Comparison of ENCODE assay signal across 19 cellular contexts in the genomic region with DNA sequence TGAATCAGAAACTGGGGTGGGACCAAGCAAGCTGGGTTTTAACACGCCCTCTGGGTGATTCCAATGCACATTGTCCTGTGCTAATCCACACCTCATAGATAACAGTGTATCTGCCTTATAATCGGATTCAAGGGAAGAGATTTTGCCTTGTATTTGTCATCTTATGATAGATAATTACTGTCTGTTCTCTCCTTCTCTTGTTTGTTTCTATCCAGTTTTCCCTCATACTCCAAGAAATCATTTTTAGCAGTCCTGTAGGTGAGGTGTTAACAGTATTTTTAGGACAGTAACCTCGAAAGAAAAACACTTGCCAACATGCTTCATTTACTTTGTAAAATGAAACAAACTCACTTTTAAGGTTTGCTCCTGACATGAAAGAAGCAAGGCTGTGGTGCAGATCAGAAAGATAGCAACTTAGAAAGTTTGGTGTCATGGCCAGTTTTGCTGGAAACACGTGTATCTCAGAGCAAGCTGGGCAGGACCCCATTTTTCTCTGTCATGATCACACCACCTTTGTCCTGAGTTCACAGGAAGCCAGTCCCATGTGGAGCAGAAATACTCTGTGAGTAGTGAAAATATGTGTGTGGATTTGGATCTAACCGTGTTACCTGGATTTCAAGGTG.
DNase-seq lines count a peak whose midpoint lies in the region; ATAC-seq, FAIRE-seq and TF ChIP-seq lines count a peak whose summit lies in the region.
"Had no signal": no experiment of that assay in that cellular context is flagged by ENCODE, and none has a peak within 500 bp of the region (broad histone marks: within the 10 kb centered on the region; RNA-seq: fewer than 3 reads in every experiment).

No MANE protein-coding gene starts in this region.

- H3K36me3 Mint-ChIP-seq in CD4-positive, CD25-positive, alpha-beta regulatory T cell: peaks cover 3% of the 10 kb centered on the region
- H3K36me3 Mint-ChIP-seq in WTC11 (no peaks in the 10 kb centered on the region), naive B cell (no peaks in the 10 kb centered on the region)

- no peak overlapping the region for H3K27ac ChIP-seq in CD4-positive, CD25-positive, alpha-beta regulatory T cell (ENCODE audit: insufficient read depth, low read length, poor library complexity, severe bottlenecking)

- POLR2A ChIA-PET in WTC11 (lab: Charles Lee): no interaction called here

- H3K36me3 ChIP-seq in CD4-positive, CD25-positive, alpha-beta regulatory T cell (ENCODE audit: control insufficient read depth, insufficient read depth, low read length): no peaks in the 10 kb centered on the region
- H3K36me3 ChIP-seq: MG63 had no signal

- ATAC-seq in CD4-positive, CD25-positive, alpha-beta regulatory T cell (ENCODE audit: low read depth in 2 of 2): no peak
- ATAC-seq in WTC11 (no peak), naive B cell (ENCODE audit: low read depth in 2 of 2) (no peak), GM18511 (IDR thresholded peaks at IDR 0.05; ENCODE audit: unreplicated experiment) (no peak), HG03108 (IDR thresholded peaks at IDR 0.05; ENCODE audit: unreplicated experiment) (no peak)
- ATAC-seq: stimulated activated naive CD8-positive, alpha-beta T cell treated with anti-CD3 and anti-CD28 coated beads, Interleukin-15, amount 100 ng/mL, for 72 hours had no signal

- H3K27ac Mint-ChIP-seq in CD4-positive, CD25-positive, alpha-beta regulatory T cell: peak overlapping the region; percentile 34 to 68 (median 43)
- peak overlapping the region; percentile 77 for H3K27ac Mint-ChIP-seq in WTC11
- H3K27ac Mint-ChIP-seq in naive B cell: peak overlapping the region in 5 of 6 donors; percentile 0 to 90 (median 52)

- TF ChIP-seq CTCF in D721Med (IDR thresholded peaks at IDR 0.05; ENCODE audit: insufficient read depth, missing control alignments) (no peak), WTC11 (IDR thresholded peaks at IDR 0.05) (no peak)

- H3K27me3 ChIP-seq in CD4-positive, CD25-positive, alpha-beta regulatory T cell (ENCODE audit: control insufficient read depth, insufficient read depth, low read length): no peaks in the 10 kb centered on the region
- H3K27me3 ChIP-seq: MG63 had no signal

- peak in 1 of 3 donors; percentile 49 for DNase-seq in CD4-positive, CD25-positive, alpha-beta regulatory T cell
- DNase-seq in D721Med (ENCODE audit: insufficient read length, low spot score): no peak
- DNase-seq in WTC11 (ENCODE audit: low spot score): no peak
- no peak for DNase-seq in naive B cell
- DNase-seq in islet precursor cell: no peak
- no peak for DNase-seq in DMS153 (lab: John Stamatoyannopoulos, UW)
- DNase-seq: activated naive CD4-positive, alpha-beta T cell treated with anti-CD3 and anti-CD28 coated beads, Interleukin-2, amount 50 U/mL, for 16 hours; activated T-cell treated with anti-CD3 and anti-CD28 coated beads, Interleukin-2, amount 50 U/mL, for 1 hour; effector memory CD4-positive, alpha-beta T cell; EL; MG63; NCI-H69; Right ventricle myocardium superior; stimulated activated CD4-positive, alpha-beta T cell treated with anti-CD3 and anti-CD28 coated beads, Interleukin-4, amount 100 ng/mL, for 1 hour; stimulated activated naive CD8-positive, alpha-beta T cell treated with anti-CD3 and anti-CD28 coated beads, Interleukin-15, amount 100 ng/mL, for 72 hours; SW 1271 had no signal

- FAIRE-seq in D721Med (lab: Jason Lieb, UNC): peak; percentile 67

- H3K9me3 Mint-ChIP-seq in CD4-positive, CD25-positive, alpha-beta regulatory T cell: no peaks in the 10 kb centered on the region
- H3K9me3 Mint-ChIP-seq in WTC11 (no peaks in the 10 kb centered on the region), naive B cell (no peaks in the 10 kb centered on the region)
- H3K9me3 Mint-ChIP-seq: stimulated activated naive CD8-positive, alpha-beta T cell treated with anti-CD3 and anti-CD28 coated beads, Interleukin-15, amount 100 ng/mL, for 72 hours had no signal

- H3K9me3 ChIP-seq in CD4-positive, CD25-positive, alpha-beta regulatory T cell (ENCODE audit: control insufficient read depth in 2 of 2, low read length in 2 of 2): no peaks in the 10 kb centered on the region
- H3K9me3 ChIP-seq: MG63 had no signal

- H3K27me3 Mint-ChIP-seq in CD4-positive, CD25-positive, alpha-beta regulatory T cell: no peaks in the 10 kb centered on the region
- H3K27me3 Mint-ChIP-seq in WTC11 (ENCODE audit: low read depth) (no peaks in the 10 kb centered on the region), naive B cell (no peaks in the 10 kb centered on the region)
- H3K27me3 Mint-ChIP-seq: stimulated activated naive CD8-positive, alpha-beta T cell treated with anti-CD3 and anti-CD28 coated beads, Interleukin-15, amount 100 ng/mL, for 72 hours had no signal

- H3K4me3 ChIP-seq in CD4-positive, CD25-positive, alpha-beta regulatory T cell (ENCODE audit: low read depth, low read length): no peak overlapping the region
- H3K4me3 ChIP-seq: MG63, smooth muscle cell had no signal

- CTCF ChIA-PET in WTC11 (lab: Charles Lee): no interaction called here

- peaks cover 10 to 43% (median 29%) of the 10 kb centered on the region in 4 donors for H3K4me1 Mint-ChIP-seq in CD4-positive, CD25-positive, alpha-beta regulatory T cell
- peaks cover 49% of the 10 kb centered on the region for H3K4me1 Mint-ChIP-seq in WTC11
- H3K4me1 Mint-ChIP-seq in naive B cell: peaks cover 63 to 95% (median 94%) of the 10 kb centered on the region in 3 donors

- H3K4me3 Mint-ChIP-seq in CD4-positive, CD25-positive, alpha-beta regulatory T cell: no peak overlapping the region
- no peak overlapping the region for H3K4me3 Mint-ChIP-seq in WTC11
- H3K4me3 Mint-ChIP-seq in naive B cell: peak overlapping the region in 5 of 8 donors; percentile 4 to 68 (median 32)
- H3K4me3 Mint-ChIP-seq: stimulated activated naive CD8-positive, alpha-beta T cell treated with anti-CD3 and anti-CD28 coated beads, Interleukin-15, amount 100 ng/mL, for 72 hours had no signal

- peaks cover 13% of the 10 kb centered on the region for H3K4me1 ChIP-seq in CD4-positive, CD25-positive, alpha-beta regulatory T cell (ENCODE audit: control insufficient read depth, insufficient read depth, low read length, poor library complexity, severe bottlenecking)

TF ChIP-seq in WTC11, 78 proteins besides CTCF, POLR2A, EP300 and RAD21 (continues in another document):
- TF ChIP-seq NR1H2 (CRISPR knock-in tag; IDR thresholded peaks at IDR 0.05) (no peak), FOXK1 (CRISPR knock-in tag; IDR thresholded peaks at IDR 0.05) (no peak), OVOL2 (CRISPR knock-in tag; IDR thresholded peaks at IDR 0.05; ENCODE audit: borderline replicate concordance) (no peak), ZNF263 (CRISPR knock-in tag; IDR thresholded peaks at IDR 0.05; ENCODE audit: low read depth) (no peak), TEAD1 (CRISPR knock-in tag; IDR thresholded peaks at IDR 0.05) (no peak), JUN (CRISPR knock-in tag; IDR thresholded peaks at IDR 0.05) (no peak), TEAD4 (CRISPR knock-in tag; IDR thresholded peaks at IDR 0.05) (no peak), ETV6 (CRISPR knock-in tag; IDR thresholded peaks at IDR 0.05) (no peak)
- TF ChIP-seq, protein P1, sequence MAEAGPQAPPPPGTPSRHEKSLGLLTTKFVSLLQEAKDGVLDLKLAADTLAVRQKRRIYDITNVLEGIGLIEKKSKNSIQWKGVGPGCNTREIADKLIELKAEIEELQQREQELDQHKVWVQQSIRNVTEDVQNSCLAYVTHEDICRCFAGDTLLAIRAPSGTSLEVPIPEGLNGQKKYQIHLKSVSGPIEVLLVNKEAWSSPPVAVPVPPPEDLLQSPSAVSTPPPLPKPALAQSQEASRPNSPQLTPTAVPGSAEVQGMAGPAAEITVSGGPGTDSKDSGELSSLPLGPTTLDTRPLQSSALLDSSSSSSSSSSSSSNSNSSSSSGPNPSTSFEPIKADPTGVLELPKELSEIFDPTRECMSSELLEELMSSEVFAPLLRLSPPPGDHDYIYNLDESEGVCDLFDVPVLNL (CRISPR knock-in tag; IDR thresholded peaks at IDR 0.05; ENCODE audit: borderline replicate concordance, low read depth): no peak
- TF ChIP-seq, protein P2, sequence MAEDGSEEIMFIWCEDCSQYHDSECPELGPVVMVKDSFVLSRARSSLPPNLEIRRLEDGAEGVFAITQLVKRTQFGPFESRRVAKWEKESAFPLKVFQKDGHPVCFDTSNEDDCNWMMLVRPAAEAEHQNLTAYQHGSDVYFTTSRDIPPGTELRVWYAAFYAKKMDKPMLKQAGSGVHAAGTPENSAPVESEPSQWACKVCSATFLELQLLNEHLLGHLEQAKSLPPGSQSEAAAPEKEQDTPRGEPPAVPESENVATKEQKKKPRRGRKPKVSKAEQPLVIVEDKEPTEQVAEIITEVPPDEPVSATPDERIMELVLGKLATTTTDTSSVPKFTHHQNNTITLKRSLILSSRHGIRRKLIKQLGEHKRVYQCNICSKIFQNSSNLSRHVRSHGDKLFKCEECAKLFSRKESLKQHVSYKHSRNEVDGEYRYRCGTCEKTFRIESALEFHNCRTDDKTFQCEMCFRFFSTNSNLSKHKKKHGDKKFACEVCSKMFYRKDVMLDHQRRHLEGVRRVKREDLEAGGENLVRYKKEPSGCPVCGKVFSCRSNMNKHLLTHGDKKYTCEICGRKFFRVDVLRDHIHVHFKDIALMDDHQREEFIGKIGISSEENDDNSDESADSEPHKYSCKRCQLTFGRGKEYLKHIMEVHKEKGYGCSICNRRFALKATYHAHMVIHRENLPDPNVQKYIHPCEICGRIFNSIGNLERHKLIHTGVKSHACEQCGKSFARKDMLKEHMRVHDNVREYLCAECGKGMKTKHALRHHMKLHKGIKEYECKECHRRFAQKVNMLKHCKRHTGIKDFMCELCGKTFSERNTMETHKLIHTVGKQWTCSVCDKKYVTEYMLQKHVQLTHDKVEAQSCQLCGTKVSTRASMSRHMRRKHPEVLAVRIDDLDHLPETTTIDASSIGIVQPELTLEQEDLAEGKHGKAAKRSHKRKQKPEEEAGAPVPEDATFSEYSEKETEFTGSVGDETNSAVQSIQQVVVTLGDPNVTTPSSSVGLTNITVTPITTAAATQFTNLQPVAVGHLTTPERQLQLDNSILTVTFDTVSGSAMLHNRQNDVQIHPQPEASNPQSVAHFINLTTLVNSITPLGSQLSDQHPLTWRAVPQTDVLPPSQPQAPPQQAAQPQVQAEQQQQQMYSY (CRISPR knock-in tag; IDR thresholded peaks at IDR 0.05): no peak
- TF ChIP-seq, protein P3, sequence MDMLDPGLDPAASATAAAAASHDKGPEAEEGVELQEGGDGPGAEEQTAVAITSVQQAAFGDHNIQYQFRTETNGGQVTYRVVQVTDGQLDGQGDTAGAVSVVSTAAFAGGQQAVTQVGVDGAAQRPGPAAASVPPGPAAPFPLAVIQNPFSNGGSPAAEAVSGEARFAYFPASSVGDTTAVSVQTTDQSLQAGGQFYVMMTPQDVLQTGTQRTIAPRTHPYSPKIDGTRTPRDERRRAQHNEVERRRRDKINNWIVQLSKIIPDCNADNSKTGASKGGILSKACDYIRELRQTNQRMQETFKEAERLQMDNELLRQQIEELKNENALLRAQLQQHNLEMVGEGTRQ (CRISPR knock-in tag; IDR thresholded peaks at IDR 0.05): no peak

Comparison
In these comparisons a context has a peak if more than half of its experiments do, and no peak if none do; other contexts are left out.
1. H3K4me3 Mint-ChIP-seq: peak in naive B cell (5 of 8); none in CD4-positive, CD25-positive, alpha-beta regulatory T cell (0 of 4) and WTC11 (single experiment).
2. Peak in every context shown above with its lines, with median percentiles within 50 percentile points of each other: H3K27ac Mint-ChIP-seq.